Comparison of ENCODE assay signal across 12 cellular contexts in genomic region chr14:61152851-61153364, GRCh38.
A peak's percentile ranks its signal among the peaks of the same experiment; 100 is the strongest.
DNase-seq lines count a peak whose midpoint lies in the region; TF ChIP-seq lines count a peak whose summit lies in the region.
"Had no signal": no experiment of that assay in that cellular context is flagged by ENCODE, and none has a peak within 500 bp of the region (broad histone marks: within the 10 kb centered on the region; RNA-seq: fewer than 3 reads in every experiment).

No MANE protein-coding gene starts in this region.

- H4K5ac ChIP-seq in H9 (ENCODE audit: insufficient read length, low read depth, low read length): no peak overlapping the region

- no peak overlapping the region for H2AK5ac ChIP-seq in H9 (ENCODE audit: insufficient read length, low read length)
- H2AK5ac ChIP-seq in trophoblast cell (ENCODE audit: low read length): no peak overlapping the region

- H3K14ac ChIP-seq in H9 (ENCODE audit: insufficient read depth, low read length) (no peak overlapping the region), trophoblast cell (ENCODE audit: low read length) (no peak overlapping the region)

- peak overlapping the region in 1 of 3 experiments; percentile 9; a peak in 1 of 7 replicates for H3K27ac Mint-ChIP-seq in H9

- no peaks in the 10 kb centered on the region for H3K23me2 ChIP-seq in H9 (ENCODE audit: insufficient read length, low read depth, low read length, poor library complexity, severe bottlenecking)

- H3K9me3 ChIP-seq in H9 (ENCODE audit: control insufficient read depth, low read depth, low read length) (no peaks in the 10 kb centered on the region), SJCRH30 (replicated peaks) (no peaks in the 10 kb centered on the region), fibroblast of lung (ENCODE audit: control insufficient read depth, insufficient read depth, low read depth, low read length) (no peaks in the 10 kb centered on the region), trophoblast cell (ENCODE audit: insufficient read depth, low read depth, low read length) (peaks cover 3% of the 10 kb centered on the region)

- H3K27ac ChIP-seq in H9 (ENCODE audit: insufficient read length, low read depth, low read length) (no peak overlapping the region), SJCRH30 (peak overlapping the region; percentile 93), fibroblast of lung (ENCODE audit: insufficient read depth, low read length) (no peak overlapping the region), trophoblast cell (ENCODE audit: low read depth, low read length) (no peak overlapping the region)

- WGBS in H9 (ENCODE audit: extremely low coverage, insufficient read length, low lambda C conversion rate): no CpG with 5 or more reads among the region's 3 CpGs
- WGBS in trophoblast cell (ENCODE audit: extremely low coverage, insufficient coverage, insufficient read length): no CpG with 5 or more reads among the region's 3 CpGs

- H3K36me3 ChIP-seq in SJCRH30 (no peaks in the 10 kb centered on the region), fibroblast of lung (ENCODE audit: control insufficient read depth, insufficient read depth, low read length) (no peaks in the 10 kb centered on the region), trophoblast cell (ENCODE audit: control insufficient read depth in 1 of 2, insufficient read depth in 2 of 2, low read length in 2 of 2) (no peaks in the 10 kb centered on the region)

- DNase-seq in H9 (no peak), SJCRH30 (peak; percentile 66 to 86), fibroblast of lung (ENCODE audit: low read depth in 2 of 2) (peak; percentile 40 to 96), trophoblast cell (peak; percentile 16 to 89), LoVo (ENCODE audit: low spot score) (no peak), dermis blood vessel endothelial cell (no peak), activated T-cell treated with anti-CD3 and anti-CD28 coated beads for 4 hours (no peak), AML-193 (lab: John Stamatoyannopoulos, UW) (no peak)
- DNase-seq: KG1, midbrain, right cardiac atrium had no signal

- no peak overlapping the region for H3K4me3 Mint-ChIP-seq in H9

- H4K12ac ChIP-seq in trophoblast cell (ENCODE audit: low read depth, low read length): no peak overlapping the region

- peaks cover 0 to 3% (median 0%) of the 10 kb centered on the region in 3 experiments; a peak in 1 of 7 replicates for H3K36me3 Mint-ChIP-seq in H9 (ENCODE audit: insufficient read depth in 1 of 3, low read depth in 3 of 3)

- H2AFZ ChIP-seq in H9 (ENCODE audit: low read length) (no peak overlapping the region), fibroblast of lung (ENCODE audit: low read length) (no peak overlapping the region), trophoblast cell (ENCODE audit: insufficient read depth, low read length, poor library complexity) (no peak overlapping the region)

- no peak overlapping the region for H3K4me2 ChIP-seq in H9 (ENCODE audit: insufficient read depth, insufficient read length, low read length)
- H3K4me2 ChIP-seq in fibroblast of lung (ENCODE audit: extremely low read depth, insufficient read depth, low read length): no peak overlapping the region
- H3K4me2 ChIP-seq in trophoblast cell (ENCODE audit: low read length): no peak overlapping the region

- H2BK120ac ChIP-seq in H9 (ENCODE audit: low read depth, low read length, poor library complexity, severe bottlenecking) (no peak overlapping the region), trophoblast cell (ENCODE audit: insufficient read depth, low read length, poor library complexity) (no peak overlapping the region)

- H4K8ac ChIP-seq in H9 (replicated peaks; ENCODE audit: insufficient read length, low read depth, low read length) (no peak overlapping the region), trophoblast cell (ENCODE audit: low read depth, low read length) (no peak overlapping the region)

- H3K27me3 ChIP-seq in H9 (ENCODE audit: insufficient read depth, low read length): no peaks in the 10 kb centered on the region
- H3K27me3 ChIP-seq in SJCRH30: no peaks in the 10 kb centered on the region
- no peaks in the 10 kb centered on the region for H3K27me3 ChIP-seq in fibroblast of lung (ENCODE audit: control insufficient read depth, insufficient read depth, low read length)
- H3K27me3 ChIP-seq in trophoblast cell (ENCODE audit: insufficient read depth, low read length): no peaks in the 10 kb centered on the region

- H2BK15ac ChIP-seq in H9 (ENCODE audit: low read depth, low read length): no peak overlapping the region

- no peaks in the 10 kb centered on the region; the same call in 1 of the 2 replicates for H3K27me3 Mint-ChIP-seq in H9 (ENCODE audit: low read depth)

- H2BK12ac ChIP-seq in H9 (ENCODE audit: insufficient read length, low read depth, low read length): no peak overlapping the region
- peak overlapping the region; percentile 54 for H2BK12ac ChIP-seq in trophoblast cell (ENCODE audit: low read length)

- H3K79me1 ChIP-seq in H9 (ENCODE audit: insufficient read depth, low read depth, low read length, poor library complexity, severe bottlenecking) (no peaks in the 10 kb centered on the region), trophoblast cell (ENCODE audit: low read length) (peaks cover 3% of the 10 kb centered on the region)

- H4K20me1 ChIP-seq in H9 (ENCODE audit: control insufficient read depth, insufficient read depth, insufficient read length): no peaks in the 10 kb centered on the region
- H4K20me1 ChIP-seq in fibroblast of lung (ENCODE audit: control insufficient read depth, extremely low read depth, insufficient read depth, low read length): no peaks in the 10 kb centered on the region

- no peak overlapping the region for H3K9ac ChIP-seq in H9 (ENCODE audit: extremely low read depth, insufficient read length, low read length)
- no peak overlapping the region for H3K9ac ChIP-seq in fibroblast of lung (ENCODE audit: insufficient read depth, low read length)
- no peak overlapping the region for H3K9ac ChIP-seq in trophoblast cell (ENCODE audit: low read length)

- no peak overlapping the region for H3T11ph ChIP-seq in H9 (ENCODE audit: low read length)

- H3K4ac ChIP-seq in H9 (ENCODE audit: low read depth, low read length) (no peak overlapping the region), trophoblast cell (ENCODE audit: low read depth, low read length) (no peak overlapping the region)

- H3K9me3 Mint-ChIP-seq in H9: peaks cover 0 to 3% of the 10 kb centered on the region in 2 experiments; a peak in 1 of 5 replicates

- no peak overlapping the region for H2BK20ac ChIP-seq in H9 (ENCODE audit: low read depth, low read length, poor library complexity, severe bottlenecking)

- H3K56ac ChIP-seq in H9 (ENCODE audit: insufficient read length, low read depth, low read length): no peak overlapping the region

- no peak overlapping the region for H3K23ac ChIP-seq in H9 (ENCODE audit: insufficient read length, low read depth, low read length)
- H3K23ac ChIP-seq in trophoblast cell (ENCODE audit: low read length): no peak overlapping the region

- H3K18ac ChIP-seq in H9 (ENCODE audit: insufficient read length, low read depth, low read length) (peak overlapping the region; percentile 49), trophoblast cell (ENCODE audit: low read length) (no peak overlapping the region)

- H3K4me3 ChIP-seq in SJCRH30 (no peak overlapping the region), fibroblast of lung (replicated peaks in 1 of 4; ENCODE audit: control extremely low read depth in 1 of 4, insufficient read depth in 1 of 4, low read depth in 3 of 4, low read length in 4 of 4) (no peak overlapping the region), trophoblast cell (ENCODE audit: low read depth, low read length) (no peak overlapping the region)
- H3K4me3 ChIP-seq: GM12878 had no signal

- H2BK5ac ChIP-seq in H9 (ENCODE audit: insufficient read length, low read length): no peak overlapping the region
- H2BK5ac ChIP-seq in trophoblast cell (ENCODE audit: low read depth, low read length, poor library complexity): no peak overlapping the region

- H3K4me1 Mint-ChIP-seq in H9: peaks cover 16 to 25% of the 10 kb centered on the region in 2 experiments

- H3K4me1 ChIP-seq in H9 (ENCODE audit: insufficient read depth, low read length) (peaks cover 13% of the 10 kb centered on the region), SJCRH30 (peaks cover 65% of the 10 kb centered on the region), fibroblast of lung (ENCODE audit: control insufficient read depth, extremely low read depth, insufficient read depth, low read length) (peaks cover 7% of the 10 kb centered on the region), trophoblast cell (ENCODE audit: control insufficient read depth in 1 of 2, insufficient read depth in 2 of 2, low read length in 2 of 2) (peaks cover 9 to 15% of the 10 kb centered on the region in 2 experiments)

- H3K79me2 ChIP-seq in H9 (ENCODE audit: insufficient read depth, low read length): no peaks in the 10 kb centered on the region
- no peaks in the 10 kb centered on the region for H3K79me2 ChIP-seq in fibroblast of lung (ENCODE audit: control insufficient read depth, insufficient read depth, low read length)
- H3K79me2 ChIP-seq in trophoblast cell (ENCODE audit: control insufficient read depth, insufficient read depth, low read length, poor library complexity): no peaks in the 10 kb centered on the region

- TF ChIP-seq CTCF in H9 (conservative IDR thresholded peaks at IDR 0.05) (no peak), fibroblast of lung (conservative IDR thresholded peaks at IDR 0.05 in 1 of 2, IDR thresholded peaks at IDR 0.05 in 1 of 2; ENCODE audit: low read depth in 1 of 2, low read length in 2 of 2) (no peak)

- H4K91ac ChIP-seq in H9 (ENCODE audit: insufficient read length, low read depth, low read length) (no peak overlapping the region), trophoblast cell (ENCODE audit: low read depth, low read length) (no peak overlapping the region)

Comparison
In these comparisons a context has a peak if more than half of its experiments do, and no peak if none do; other contexts are left out.
1. DNase-seq: peak in SJCRH30 (2 of 2), fibroblast of lung (2 of 2) and trophoblast cell (2 of 2); none in H9 (single experiment), LoVo (single experiment), dermis blood vessel endothelial cell (single experiment), activated T-cell treated with anti-CD3 and anti-CD28 coated beads for 4 hours (single experiment) and AML-193 (0 of 2).